1 cellular context compared by ENCODE assay signal in genomic region chr10:13527864-13528137, GRCh38.
TF ChIP-seq lines count a peak whose summit lies in the region.

No MANE protein-coding gene starts in this region.

TF ChIP-seq in K562, 482 proteins besides CTCF, POLR2A, EP300 and RAD21 (continued from another document):
- TF ChIP-seq RREB1 (CRISPR knock-in tag; IDR thresholded peaks at IDR 0.05): no peak
- no peak for TF ChIP-seq NCOA1 (IDR thresholded peaks at IDR 0.05; ENCODE audit: low read depth)
- no peak for TF ChIP-seq DNMT1 (IDR thresholded peaks at IDR 0.05)
- no peak for TF ChIP-seq TRIM25 (IDR thresholded peaks at IDR 0.05; ENCODE audit: borderline replicate concordance)
- TF ChIP-seq ZFPM2 (CRISPR knock-in tag; IDR thresholded peaks at IDR 0.05): no peak
- no peak for TF ChIP-seq ILF3 (IDR thresholded peaks at IDR 0.05; ENCODE audit: borderline replicate concordance)
- TF ChIP-seq FOXA3 (CRISPR knock-in tag; conservative IDR thresholded peaks at IDR 0.05 in 1 of 2, IDR thresholded peaks at IDR 0.05 in 1 of 2): no peak
- TF ChIP-seq NCOA6 (IDR thresholded peaks at IDR 0.05): no peak
- no peak for TF ChIP-seq TEAD1 (CRISPR knock-in tag; IDR thresholded peaks at IDR 0.05)
- no peak for TF ChIP-seq THAP7 (CRISPR knock-in tag; IDR thresholded peaks at IDR 0.05)
- TF ChIP-seq GTF3C2 (IDR thresholded peaks at IDR 0.05; ENCODE audit: borderline replicate concordance, extremely low read depth, insufficient read length): no peak
- no peak for TF ChIP-seq SIN3A (IDR thresholded peaks at IDR 0.05; ENCODE audit: borderline replicate concordance in 2 of 2, control insufficient read depth in 1 of 2, low read depth in 2 of 2, low read length in 2 of 2)
- no peak for TF ChIP-seq ARHGAP35 (IDR thresholded peaks at IDR 0.05; ENCODE audit: partially characterized antibody)
- no peak for TF ChIP-seq HDAC2 (IDR thresholded peaks at IDR 0.05)
- no peak for TF ChIP-seq ZNF764 (CRISPR knock-in tag; IDR thresholded peaks at IDR 0.05; ENCODE audit: low read depth)
- no peak for TF ChIP-seq KDM5B (IDR thresholded peaks at IDR 0.05; ENCODE audit: insufficient replicate concordance, low read depth, low read length)
- TF ChIP-seq CEBPG (CRISPR knock-in tag; IDR thresholded peaks at IDR 0.05): no peak
- no peak for TF ChIP-seq CEBPG (tag; conservative IDR thresholded peaks at IDR 0.05 in 1 of 2, IDR thresholded peaks at IDR 0.05 in 1 of 2)
TF ChIP-seq in K562: peak in this region for 0.
